Comparison of ENCODE assay signal across 27 cellular contexts in genomic region chr21:38188037-38188436, GRCh38.
"Had no signal": no experiment of that assay in that cellular context is flagged by ENCODE, and none has a peak within 500 bp of the region (broad histone marks: within the 10 kb centered on the region; RNA-seq: fewer than 3 reads in every experiment).

No MANE protein-coding gene starts in this region.

- H3K36me3 ChIP-seq: colonic mucosa, esophagus squamous epithelium, heart right ventricle, left lung, thoracic aorta had no signal

- H3K27me3 ChIP-seq: colonic mucosa, esophagus squamous epithelium, heart right ventricle, left lung had no signal

- H3K4me3 ChIP-seq: colonic mucosa, esophagus squamous epithelium, heart right ventricle, left lung, lung, thoracic aorta had no signal

- FAIRE-seq: islet of Langerhans, urothelium cell line had no signal

- H3K4me1 ChIP-seq: colonic mucosa, esophagus squamous epithelium had no signal

- H3K27ac ChIP-seq: colonic mucosa, esophagus squamous epithelium, heart right ventricle, left lung, thoracic aorta had no signal

- ATAC-seq: activated CD8-positive, alpha-beta T cell treated with anti-CD3 and anti-CD28 coated beads for 36 hours; activated naive CD8-positive, alpha-beta T cell treated with anti-CD3 and anti-CD28 coated beads, Interleukin-2, amount 50 U/mL, for 24 hours; activated T-cell treated with anti-CD3 and anti-CD28 coated beads, Interleukin-2, amount 50 U/mL, for 4 hours; activated T-helper 17 cell treated with anti-CD3 and anti-CD28 coated beads, Interleukin-2, amount 50 U/mL, for 72 hours; effector memory CD8-positive, alpha-beta T cell; heart right ventricle; left lung; right cardiac atrium; SK-N-SH treated with all-trans-retinoic acid at 6 μM for 48 hours; WTC11 had no signal

- H3K27me3 Mint-ChIP-seq: activated CD8-positive, alpha-beta T cell treated with anti-CD3 and anti-CD28 coated beads for 36 hours; activated naive CD4-positive, alpha-beta T cell treated with anti-CD3 and anti-CD28 coated beads, Interleukin-2, amount 50 U/mL, for 24 hours; activated T-helper 17 cell treated with anti-CD3 and anti-CD28 coated beads, Interleukin-2, amount 50 U/mL, for 72 hours; effector memory CD8-positive, alpha-beta T cell had no signal

- H3K4me1 Mint-ChIP-seq: activated CD4-positive, alpha-beta T cell treated with anti-CD3 and anti-CD28 coated beads, Interleukin-2, amount 10 ng/mL, durations not matched to agents 7 days and 5 days; activated naive CD4-positive, alpha-beta T cell treated with anti-CD3 and anti-CD28 coated beads, Interleukin-2, amount 50 U/mL, for 24 hours; activated naive CD8-positive, alpha-beta T cell treated with anti-CD3 and anti-CD28 coated beads, Interleukin-2, amount 50 U/mL, for 24 hours; activated T-helper 17 cell treated with anti-CD3 and anti-CD28 coated beads, Interleukin-2, amount 50 U/mL, for 72 hours; nephron; WTC11 had no signal

- DNase-seq: activated CD4-positive, alpha-beta T cell treated with anti-CD3 and anti-CD28 coated beads for 1 hour; activated CD4-positive, alpha-beta T cell treated with anti-CD3 and anti-CD28 coated beads, Interleukin-2, amount 10 ng/mL, durations not matched to agents 7 days and 5 days; activated CD8-positive, alpha-beta T cell treated with anti-CD3 and anti-CD28 coated beads for 36 hours; activated naive CD8-positive, alpha-beta T cell treated with anti-CD3 and anti-CD28 coated beads, Interleukin-2, amount 50 U/mL, for 24 hours; activated T-cell treated with anti-CD3 and anti-CD28 coated beads, Interleukin-2, amount 50 U/mL, for 4 hours; amygdala; colonic mucosa; effector memory CD8-positive, alpha-beta T cell; esophagus squamous epithelium; foreskin melanocyte; heart right ventricle; left lung; posterior cingulate gyrus; right cardiac atrium; stimulated activated CD4-positive, alpha-beta T cell treated with anti-CD3 and anti-CD28 coated beads, Interleukin-2, amount 100 ng/mL, for 48 hours; stimulated activated naive CD4-positive, alpha-beta T cell treated with Interleukin-2 at 50 U/mL for 16 hours; T-helper 2 cell; trophoblast cell had no signal

- H3K9me3 ChIP-seq: colonic mucosa, esophagus squamous epithelium had no signal

- H3K9me3 Mint-ChIP-seq: activated T-helper 17 cell treated with anti-CD3 and anti-CD28 coated beads, Interleukin-2, amount 50 U/mL, for 72 hours had no signal

- H3K36me3 Mint-ChIP-seq: activated naive CD4-positive, alpha-beta T cell treated with anti-CD3 and anti-CD28 coated beads, Interleukin-2, amount 50 U/mL, for 24 hours had no signal

- H3K27ac Mint-ChIP-seq: activated CD4-positive, alpha-beta T cell treated with anti-CD3 and anti-CD28 coated beads, Interleukin-2, amount 10 ng/mL, durations not matched to agents 7 days and 5 days; activated CD8-positive, alpha-beta T cell treated with anti-CD3 and anti-CD28 coated beads for 36 hours; activated naive CD4-positive, alpha-beta T cell treated with anti-CD3 and anti-CD28 coated beads, Interleukin-2, amount 50 U/mL, for 24 hours; activated naive CD8-positive, alpha-beta T cell treated with anti-CD3 and anti-CD28 coated beads, Interleukin-2, amount 50 U/mL, for 24 hours; activated T-helper 17 cell treated with anti-CD3 and anti-CD28 coated beads, Interleukin-2, amount 50 U/mL, for 72 hours; effector memory CD8-positive, alpha-beta T cell; nephron; WTC11 had no signal

- H3K4me3 Mint-ChIP-seq: activated CD4-positive, alpha-beta T cell treated with anti-CD3 and anti-CD28 coated beads, Interleukin-2, amount 10 ng/mL, durations not matched to agents 7 days and 5 days; activated CD8-positive, alpha-beta T cell treated with anti-CD3 and anti-CD28 coated beads for 36 hours; activated naive CD4-positive, alpha-beta T cell treated with anti-CD3 and anti-CD28 coated beads, Interleukin-2, amount 50 U/mL, for 24 hours; activated naive CD8-positive, alpha-beta T cell treated with anti-CD3 and anti-CD28 coated beads, Interleukin-2, amount 50 U/mL, for 24 hours; activated T-cell treated with anti-CD3 and anti-CD28 coated beads, Interleukin-2, amount 50 U/mL, for 4 hours; activated T-helper 17 cell treated with anti-CD3 and anti-CD28 coated beads, Interleukin-2, amount 50 U/mL, for 72 hours; effector memory CD8-positive, alpha-beta T cell; nephron; WTC11 had no signal
